1 cellular context compared by ENCODE assay signal in the genomic region with DNA sequence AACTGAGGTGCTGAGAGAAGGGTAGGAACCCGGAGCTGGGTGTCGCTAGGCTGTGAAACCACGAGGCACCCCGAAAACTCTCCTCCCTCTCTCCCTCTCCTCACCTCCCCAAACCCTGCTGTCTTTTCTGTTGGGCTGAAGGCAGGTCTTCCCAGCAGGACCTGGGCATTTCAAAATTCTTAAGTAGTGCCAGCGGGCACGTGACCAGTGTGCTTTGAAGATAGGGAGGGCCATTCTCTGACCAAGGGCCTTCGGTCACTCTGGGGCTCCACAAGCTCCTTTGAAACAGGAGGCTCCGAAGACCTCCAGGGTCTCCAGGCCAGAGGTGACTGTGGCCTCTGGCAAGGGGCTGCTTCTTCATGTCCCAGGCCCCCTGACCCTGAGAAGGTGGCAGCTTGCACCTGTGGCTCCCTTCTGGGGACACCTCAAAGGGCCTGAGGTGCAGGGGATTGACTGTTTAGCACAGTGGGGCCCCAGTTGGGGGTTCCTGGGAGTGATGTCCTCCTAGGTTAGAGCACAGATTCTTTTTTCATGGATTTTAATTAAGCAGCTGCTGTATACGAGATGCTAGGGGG.
TF ChIP-seq lines count a peak whose summit lies in the region.

No MANE protein-coding gene starts in this region.

TF ChIP-seq in H1, 55 proteins besides CTCF, POLR2A, EP300 and RAD21:
- TF ChIP-seq JUN (IDR thresholded peaks at IDR 0.05; ENCODE audit: low read depth, low read length) (no peak), MAFK (IDR thresholded peaks at IDR 0.05; ENCODE audit: low read depth, low read length) (no peak), ASH2L (IDR thresholded peaks at IDR 0.05; ENCODE audit: low read length) (no peak), SP2 (IDR thresholded peaks at IDR 0.05; ENCODE audit: low read length) (no peak), EZH2 (IDR thresholded peaks at IDR 0.05; ENCODE audit: low read depth, low read length, severe bottlenecking) (no peak), CEBPB (IDR thresholded peaks at IDR 0.05; ENCODE audit: low read depth, low read length) (no peak), ATF3 (IDR thresholded peaks at IDR 0.05; ENCODE audit: insufficient read depth, low read depth, low read length) (no peak), YY1 (IDR thresholded peaks at IDR 0.05; ENCODE audit: low read depth, low read length) (no peak), HDAC2 (IDR thresholded peaks at IDR 0.05; ENCODE audit: borderline replicate concordance in 1 of 2, low read depth in 2 of 2, low read length in 2 of 2) (no peak), SRF (IDR thresholded peaks at IDR 0.05; ENCODE audit: low read depth, low read length) (no peak), KDM1A (IDR thresholded peaks at IDR 0.05; ENCODE audit: borderline replicate concordance, low read length) (no peak), RNF2 (IDR thresholded peaks at IDR 0.05; ENCODE audit: borderline replicate concordance, low read depth, low read length, missing control alignments, poor library complexity, severe bottlenecking) (no peak), SIX5 (IDR thresholded peaks at IDR 0.05; ENCODE audit: low read depth, low read length) (no peak), TAF1 (IDR thresholded peaks at IDR 0.05; ENCODE audit: low read depth, low read length) (no peak), HDAC6 (IDR thresholded peaks at IDR 0.05; ENCODE audit: low read depth, low read length) (no peak), SP4 (IDR thresholded peaks at IDR 0.05; ENCODE audit: low read length) (no peak)
- TF ChIP-seq, protein P1, sequence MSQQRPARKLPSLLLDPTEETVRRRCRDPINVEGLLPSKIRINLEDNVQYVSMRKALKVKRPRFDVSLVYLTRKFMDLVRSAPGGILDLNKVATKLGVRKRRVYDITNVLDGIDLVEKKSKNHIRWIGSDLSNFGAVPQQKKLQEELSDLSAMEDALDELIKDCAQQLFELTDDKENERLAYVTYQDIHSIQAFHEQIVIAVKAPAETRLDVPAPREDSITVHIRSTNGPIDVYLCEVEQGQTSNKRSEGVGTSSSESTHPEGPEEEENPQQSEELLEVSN (IDR thresholded peaks at IDR 0.05), result no peak
TF ChIP-seq in H1: peak in this region for 0.
